Comparison of ENCODE assay signal across 20 cellular contexts in genomic region chr3:30520695-30521094, GRCh38.
A peak's percentile ranks its signal among the peaks of the same experiment; 100 is the strongest.
DNase-seq lines count a peak whose midpoint lies in the region; ATAC-seq and TF ChIP-seq lines count a peak whose summit lies in the region.
"Had no signal": no experiment of that assay in that cellular context is flagged by ENCODE, and none has a peak within 500 bp of the region (broad histone marks: within the 10 kb centered on the region; RNA-seq: fewer than 3 reads in every experiment).

No MANE protein-coding gene starts in this region.

- H3K9me3 ChIP-seq in heart left ventricle (no peaks in the 10 kb centered on the region), sigmoid colon (no peaks in the 10 kb centered on the region), vagina (no peaks in the 10 kb centered on the region)
- H3K9me3 ChIP-seq: neutrophil had no signal

- TF ChIP-seq EP300 in sigmoid colon (IDR thresholded peaks at IDR 0.05): no peak

- no peaks in the 10 kb centered on the region for H3K27me3 ChIP-seq in heart left ventricle
- no peaks in the 10 kb centered on the region for H3K27me3 ChIP-seq in sigmoid colon
- H3K27me3 ChIP-seq in vagina: no peaks in the 10 kb centered on the region
- H3K27me3 ChIP-seq: neutrophil had no signal

- peak overlapping the region in 10 of 12 donors; percentile 1 to 81 (median 44) for H3K27ac ChIP-seq in heart left ventricle
- H3K27ac ChIP-seq in sigmoid colon: peak overlapping the region; percentile 74 to 85 (median 82)
- peak overlapping the region; percentile 14 for H3K27ac ChIP-seq in vagina
- H3K27ac ChIP-seq: epithelial cell of prostate, neutrophil had no signal

- H3K36me3 ChIP-seq in heart left ventricle (no peaks in the 10 kb centered on the region), sigmoid colon (no peaks in the 10 kb centered on the region), vagina (no peaks in the 10 kb centered on the region)
- H3K36me3 ChIP-seq: neutrophil had no signal

- ATAC-seq in heart left ventricle (no peak), Right ventricle myocardium superior (ENCODE audit: poor library complexity) (no peak), GM19452 (IDR thresholded peaks at IDR 0.05; ENCODE audit: unreplicated experiment) (no peak)
- ATAC-seq: activated T-helper 17 cell treated with anti-CD3 and anti-CD28 coated beads, Interleukin-2, amount 50 U/mL, for 72 hours; PC-3 had no signal

- TF ChIP-seq CTCF in heart left ventricle (IDR thresholded peaks at IDR 0.05): no peak
- no peak for TF ChIP-seq CTCF in sigmoid colon (IDR thresholded peaks at IDR 0.05)
- TF ChIP-seq CTCF in vagina (IDR thresholded peaks at IDR 0.05): no peak

- H3K4me1 ChIP-seq in heart left ventricle: peaks cover 0 to 53% (median 29%) of the 10 kb centered on the region in 12 donors
- peaks cover 0 to 66% (median 36%) of the 10 kb centered on the region in 4 donors for H3K4me1 ChIP-seq in sigmoid colon
- H3K4me1 ChIP-seq in vagina: peaks cover 18% of the 10 kb centered on the region

- TF ChIP-seq POLR2A in heart left ventricle (IDR thresholded peaks at IDR 0.05): no peak
- no peak for TF ChIP-seq POLR2A in sigmoid colon (IDR thresholded peaks at IDR 0.05)
- no peak for TF ChIP-seq POLR2A in vagina (IDR thresholded peaks at IDR 0.05)

- intact Hi-C loops in heart left ventricle (cut with DNase I) (loop anchor here in 3 of 10 donors (5.0 to 10.0 kb wide), 2 partner anchors 87 to 164 kb away; partner anchors contain the start of gene TGFBR2 (in 1 of the 3)), Right ventricle myocardium superior (cut with DNase I) (loop anchor here (5.0 to 10.0 kb wide), 2 partner anchors 87 to 174 kb away; partner anchors contain the start of gene TGFBR2), sigmoid colon (cut with DNase I) (no loop called here), vagina (cut with DNase I) (loop anchor here (10.0 kb wide), 1 partner anchor 84 kb away; the partner anchor contains the start of gene TGFBR2)

- DNase-seq in heart left ventricle (no peak), Right ventricle myocardium superior (no peak), fibroblast of peridontal ligament (ENCODE audit: extremely low read depth) (peak; percentile 24), sigmoid colon (no peak), vagina (ENCODE audit: extremely low spot score in 2 of 2) (no peak), iPS-NIHi7 (ENCODE audit: extremely low spot score) (no peak)
- DNase-seq in activated effector memory CD4-positive, alpha-beta T cell treated with anti-CD3 and anti-CD28 coated beads, Interleukin-2, amount 50 U/mL, for 16 hours: no peak
- DNase-seq: 8988T; activated CD4-positive, alpha-beta T cell treated with anti-CD3 and anti-CD28 coated beads, Interleukin-2, amount 10 ng/mL, durations not matched to agents 7 days and 5 days; DMS79; glutamatergic neuron; H9; NCI-H1694 treated with DMSO at 0.1 percent for 48 hours; NCI-H2227 treated with DMSO at 0.1 percent for 48 hours; PC-3; stimulated activated CD4-positive, alpha-beta T cell treated with anti-CD3 and anti-CD28 coated beads, Interleukin-15, amount 100 ng/mL, for 24 hours had no signal

- WGBS in heart left ventricle, 4 donors: 35 to 52% (median 41%) methylated on average over 2 of the region's 2 CpGs
- 79 to 86% methylated on average over 2 of the region's 2 CpGs for WGBS in sigmoid colon, 2 donors

- no peak overlapping the region for H3K4me3 ChIP-seq in heart left ventricle
- H3K4me3 ChIP-seq in sigmoid colon: no peak overlapping the region
- H3K4me3 ChIP-seq in vagina: no peak overlapping the region

Comparison
In these comparisons a context has a peak if more than half of its experiments do, and no peak if none do; other contexts are left out.
1. H3K27ac ChIP-seq: peak in every context shown above with its lines; median percentile 82 in sigmoid colon; 44 in heart left ventricle; 14 in vagina.